Comparison of ENCODE assay signal across 8 cellular contexts in the genomic region with DNA sequence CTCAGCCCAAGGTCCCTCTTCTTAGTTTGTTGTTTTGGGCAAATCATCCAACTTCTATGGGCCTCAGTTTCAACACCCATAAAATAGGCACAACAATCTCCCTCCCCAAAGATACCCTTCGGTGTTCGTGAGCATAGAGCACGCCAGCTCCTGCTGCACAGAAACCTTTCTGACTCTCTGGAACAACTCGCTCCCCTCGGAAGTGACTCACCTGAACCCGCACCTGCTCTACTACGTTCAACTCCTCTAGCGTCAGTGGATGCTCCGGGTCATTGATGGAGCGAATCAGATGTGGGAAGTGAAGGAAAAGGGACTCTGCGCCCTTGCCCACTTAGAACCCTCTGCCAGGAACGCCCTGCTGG. TPM values are rescaled to one million over a fixed set of nuclear protein-coding genes. Genes with fewer than 3 reads are reported as not detected.
DNase-seq lines count a peak whose midpoint lies in the region; ATAC-seq and TF ChIP-seq lines count a peak whose summit lies in the region.

No MANE protein-coding gene starts in this region.

- H3K4me1 ChIP-seq in OCI-LY3 (ENCODE audit: low read length) (peaks cover 13% of the 10 kb centered on the region), mucosa of descending colon (ENCODE audit: low read depth) (peaks cover 41% of the 10 kb centered on the region), stomach smooth muscle (ENCODE audit: control insufficient read depth, insufficient read depth, low read length) (peaks cover 48% of the 10 kb centered on the region)

- no peaks in the 10 kb centered on the region for H3K27me3 ChIP-seq in OCI-LY3 (ENCODE audit: low read depth, low read length)
- H3K27me3 ChIP-seq in stomach smooth muscle (ENCODE audit: control insufficient read depth in 1 of 2, insufficient read depth in 2 of 2, low read length in 2 of 2) = no peaks in the 10 kb centered on the region

- H3K4me3 ChIP-seq in OCI-LY3 (ENCODE audit: low read length) = peak overlapping the region; percentile 85
- peak overlapping the region; percentile 98 for H3K4me3 ChIP-seq in mucosa of descending colon
- peak overlapping the region; percentile 87 to 100 for H3K4me3 ChIP-seq in stomach smooth muscle (ENCODE audit: low read length in 2 of 2)

- H3K36me3 Mint-ChIP-seq in brain = peaks cover 38% of the 10 kb centered on the region

- H3K9me3 ChIP-seq in OCI-LY3 (ENCODE audit: insufficient read depth, low read length) (no peaks in the 10 kb centered on the region), mucosa of descending colon (no peaks in the 10 kb centered on the region), stomach smooth muscle (ENCODE audit: control insufficient read depth in 2 of 2, low read length in 2 of 2) (no peaks in the 10 kb centered on the region)

- 0 out of 2 replicates have a peak, but pooled peaks cover 3% of the 10 kb centered on the region for H4K20me1 ChIP-seq in OCI-LY3 (ENCODE audit: insufficient read depth, low read length)

- peak; percentile 21 for DNase-seq in NCI-H345 (lab: John Stamatoyannopoulos, UW)
- no peak for DNase-seq in NCI-H345 treated with DMSO at 0.1 percent for 48 hours (lab: John Stamatoyannopoulos, UW; ENCODE audit: unreplicated experiment)
- DNase-seq in mucosa of descending colon = peak in 1 of 3 donors; percentile 51
- DNase-seq in NCI-H1694 treated with DMSO at 0.1 percent for 48 hours (lab: John Stamatoyannopoulos, UW) = no peak
- no peak for DNase-seq in EL

- H3K9me3 Mint-ChIP-seq in brain = no peaks in the 10 kb centered on the region

- peaks cover 7% of the 10 kb centered on the region for H3K36me3 ChIP-seq in OCI-LY3 (replicated peaks; ENCODE audit: low read depth, low read length)
- no peaks in the 10 kb centered on the region for H3K36me3 ChIP-seq in mucosa of descending colon (ENCODE audit: low read depth)
- H3K36me3 ChIP-seq in stomach smooth muscle (ENCODE audit: control insufficient read depth in 2 of 2, insufficient read depth in 2 of 2, low read length in 2 of 2) = peaks cover 10 to 31% of the 10 kb centered on the region in 2 donors

- 0 out of 2 replicates have a peak overlapping the region, but pooled peaks have one; percentile 64 for H2AFZ ChIP-seq in OCI-LY3 (ENCODE audit: low read depth, low read length)

- H3K4me3 Mint-ChIP-seq in brain = peak overlapping the region; percentile 95 to 99 (median 99)

- peak overlapping the region; percentile 100 for H3K4me2 ChIP-seq in OCI-LY3 (ENCODE audit: low read length)

- peaks cover 47% of the 10 kb centered on the region for H3K79me2 ChIP-seq in OCI-LY3 (ENCODE audit: low read length)

- intact Hi-C loops in mucosa of descending colon (cut with DNase I, micrococcal nuclease) = no loop called here

- peak; percentile 11 for ATAC-seq in mucosa of descending colon

- peak overlapping the region; percentile 98 for H3K9ac ChIP-seq in OCI-LY3 (ENCODE audit: low read length)
- peak overlapping the region; percentile 91 to 97 for H3K9ac ChIP-seq in stomach smooth muscle (ENCODE audit: low read length in 2 of 2)

- peaks cover 15% of the 10 kb centered on the region for H3K27me3 Mint-ChIP-seq in brain

- peak overlapping the region; percentile 96 to 98 (median 98) for H3K27ac Mint-ChIP-seq in brain

- no peak for TF ChIP-seq CTCF in OCI-LY3 (IDR thresholded peaks at IDR 0.05; ENCODE audit: low read depth, low read length)
- no peak for TF ChIP-seq CTCF in brain (conservative IDR thresholded peaks at IDR 0.05)
- TF ChIP-seq CTCF in mucosa of descending colon (IDR thresholded peaks at IDR 0.05) = no peak

- H3K27ac ChIP-seq in OCI-LY3 (ENCODE audit: low read length) (peak overlapping the region; percentile 26), stomach smooth muscle (ENCODE audit: low read length) (peak overlapping the region; percentile 88)

- peaks cover 62% of the 10 kb centered on the region for H3K4me1 Mint-ChIP-seq in brain

RNA-seq across cellular contexts. Expression of gene CIAO2B, which starts 0.4 kb away (rescaled TPM):
- 309 TPM for polyA plus RNA-seq in brain (ENCODE audit: insufficient read depth, low read depth, low replicate concordance)
- total RNA-seq in mucosa of descending colon = 10 to 100 TPM; 72.5 to 78.1 (median 76.5) TPM

RNA-seq across cellular contexts. Expression of gene CES2, which starts 1.6 kb away (rescaled TPM):
- 37.5 TPM for polyA plus RNA-seq in brain (ENCODE audit: insufficient read depth, low read depth, low replicate concordance)
- total RNA-seq in mucosa of descending colon = 100 to 1,000 TPM; 180 to 566 (median 456) TPM

RNA-seq across cellular contexts. Expression of gene RRAD, which starts 8.4 kb away (rescaled TPM):
- polyA plus RNA-seq in brain (ENCODE audit: insufficient read depth, low read depth, low replicate concordance) = 2.1 TPM
- total RNA-seq in mucosa of descending colon = 10 to 100 TPM in 1 of 3 donors, 1 to 10 TPM in 2; 1.3 to 11.6 (median 1.3) TPM

RNA-seq across cellular contexts. Expression of gene CDH16, which starts 15.1 kb away (rescaled TPM):
- polyA plus RNA-seq in brain (ENCODE audit: insufficient read depth, low read depth, low replicate concordance) = not detected
- under 1 TPM; 0.13 to 0.78 (median 0.72) TPM for total RNA-seq in mucosa of descending colon

RNA-seq across cellular contexts. Expression of gene CES3, which starts 27.3 kb away (rescaled TPM):
- 0.93 TPM for polyA plus RNA-seq in brain (ENCODE audit: insufficient read depth, low read depth, low replicate concordance)
- total RNA-seq in mucosa of descending colon = 100 to 1,000 TPM in 2 of 3 donors, 10 to 100 TPM in 1; 86.5 to 264 (median 199) TPM
